ENCODE assay signal across 10 cellular contexts in genomic region chr1:30877205-30877912, GRCh38. TPM values are rescaled to one million over a fixed set of nuclear protein-coding genes. Genes with fewer than 3 reads are reported as not detected.
A peak's percentile ranks its signal among the peaks of the same experiment; 100 is the strongest.
DNase-seq lines count a peak whose midpoint lies in the region; FAIRE-seq and TF ChIP-seq lines count a peak whose summit lies in the region.
"Had no signal": no experiment of that assay in that cellular context is flagged by ENCODE, and none has a peak within 500 bp of the region (broad histone marks: within the 10 kb centered on the region; RNA-seq: fewer than 3 reads in every experiment).

No MANE protein-coding gene starts in this region.

- peaks cover 22% of the 10 kb centered on the region for H3K4me1 ChIP-seq in left ventricle myocardium inferior
- H3K4me1 ChIP-seq in sigmoid colon = peaks cover 0 to 64% (median 62%) of the 10 kb centered on the region in 4 donors

- H3K27me3 Mint-ChIP-seq in brain = no peaks in the 10 kb centered on the region

- intact Hi-C loops in left ventricle myocardium inferior (cut with micrococcal nuclease) = no loop called here
- intact Hi-C loops in sigmoid colon (cut with DNase I) = loop anchor here (2.0 kb wide), 1 partner anchor 53 kb away; no protein-coding TSS in a partner anchor

- FAIRE-seq in RCC 7860 (lab: Jason Lieb, UNC) = no peak

- peaks cover 4 to 18% (median 9%) of the 10 kb centered on the region in 5 experiments for H3K9me3 Mint-ChIP-seq in brain

- no peak for TF ChIP-seq POLR2A in sigmoid colon (IDR thresholded peaks at IDR 0.05)

- H3K27ac ChIP-seq in left ventricle myocardium inferior (replicated peaks) (peak overlapping the region; percentile 55), sigmoid colon (peak overlapping the region; percentile 72 to 95 (median 86))

- H3K4me3 ChIP-seq in left ventricle myocardium inferior = no peak overlapping the region
- no peak overlapping the region for H3K4me3 ChIP-seq in sigmoid colon

- no peaks in the 10 kb centered on the region for H3K27me3 ChIP-seq in left ventricle myocardium inferior (ENCODE audit: low read depth)
- H3K27me3 ChIP-seq in sigmoid colon = no peaks in the 10 kb centered on the region

- TF ChIP-seq CTCF in brain (conservative IDR thresholded peaks at IDR 0.05) (no peak), left ventricle myocardium inferior (IDR thresholded peaks at IDR 0.05; ENCODE audit: borderline replicate concordance) (no peak), sigmoid colon (IDR thresholded peaks at IDR 0.05) (no peak)

- H3K4me1 Mint-ChIP-seq in brain = peaks cover 65% of the 10 kb centered on the region

- 48 to 76% methylated on average over 10 of the region's 10 CpGs for WGBS in sigmoid colon, 2 donors

- H3K9me3 ChIP-seq in left ventricle myocardium inferior (replicated peaks) = peaks cover 15% of the 10 kb centered on the region
- peaks cover 0 to 5% (median 1%) of the 10 kb centered on the region in 4 donors for H3K9me3 ChIP-seq in sigmoid colon

- H3K36me3 ChIP-seq in left ventricle myocardium inferior (peaks cover 31% of the 10 kb centered on the region), sigmoid colon (peaks cover 25 to 46% (median 37%) of the 10 kb centered on the region in 4 donors)

- H3K4me3 Mint-ChIP-seq in brain = no peak overlapping the region

- DNase-seq in GM04503 (ENCODE audit: low read depth) (peak; percentile 44), left ventricle myocardium inferior (peak; percentile 71), sigmoid colon (peak; percentile 96), activated gamma-delta T cell treated with Interleukin-2 at 50 U/mL for 16 hours (no peak), RCC 7860 (ENCODE audit: low spot score) (no peak), GOT3 (lab: John Stamatoyannopoulos, UW) (no peak)
- DNase-seq in central memory CD4-positive, alpha-beta T cell = no peak
- DNase-seq: activated CD4-positive, alpha-beta T cell treated with anti-CD3 and anti-CD28 coated beads, Interleukin-2, amount 50 U/mL, for 48 hours; effector CD4-positive, alpha-beta T cell had no signal

- peak in 1 of 4 donors; percentile 36 for TF ChIP-seq EP300 in sigmoid colon (IDR thresholded peaks at IDR 0.05)

- H3K36me3 Mint-ChIP-seq in brain = peaks cover 44% of the 10 kb centered on the region

- peak overlapping the region; percentile 58 to 98 (median 79) for H3K27ac Mint-ChIP-seq in brain

RNA-seq across cellular contexts. Expression of gene SDC3, which starts 31.2 kb away (rescaled TPM):
- 117 TPM for polyA plus RNA-seq in brain (ENCODE audit: insufficient read depth, low read depth, low replicate concordance)
- total RNA-seq in left ventricle myocardium inferior = 25.3 TPM
- total RNA-seq in sigmoid colon = 10 to 100 TPM; 29.9 to 91.1 (median 50.7) TPM
- 10 to 100 TPM in 1 of 3 donors, 1 to 10 TPM in 2; 2.4 to 29.8 (median 6.5) TPM for polyA plus RNA-seq in sigmoid colon

Comparison
In these comparisons a context has a peak if more than half of its experiments do, and no peak if none do; other contexts are left out.
1. DNase-seq: peak in GM04503 (single experiment), left ventricle myocardium inferior (single experiment) and sigmoid colon (single experiment); none in central memory CD4-positive, alpha-beta T cell (single experiment), activated gamma-delta T cell treated with Interleukin-2 at 50 U/mL for 16 hours (single experiment), RCC 7860 (single experiment) and GOT3 (single experiment).